Comparison of ENCODE assay signal across 26 cellular contexts in the genomic region with DNA sequence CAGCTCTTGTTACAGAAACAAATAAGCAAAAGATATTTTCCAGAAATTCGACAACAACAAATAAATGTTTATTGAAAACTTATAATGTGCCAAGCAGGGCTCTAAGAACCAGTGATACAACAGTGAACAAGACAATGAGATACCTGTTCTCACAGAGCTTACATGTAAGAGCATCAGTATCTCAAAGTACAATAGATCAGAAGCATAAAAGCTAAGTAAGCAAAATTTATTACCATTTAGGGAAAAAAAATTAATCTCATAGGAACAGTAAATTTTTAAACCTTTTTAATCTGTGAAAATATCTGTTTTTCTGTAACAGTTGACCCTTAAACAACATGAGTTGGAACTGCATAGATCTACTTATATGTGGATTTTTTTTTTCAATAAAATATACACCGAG.
"Had no signal": no experiment of that assay in that cellular context is flagged by ENCODE, and none has a peak within 500 bp of the region (broad histone marks: within the 10 kb centered on the region; RNA-seq: fewer than 3 reads in every experiment).

No MANE protein-coding gene starts in this region.

- H3K27me3 Mint-ChIP-seq: naive thymus-derived CD8-positive, alpha-beta T cell; progenitor cell of endocrine pancreas; stimulated activated naive B cell treated with anti-CD40 and anti-IgM and Interleukin-4, amounts not matched to agents 10 μg/mL and 1 μg/mL and 100 μg/mL, for 72 hours had no signal

- H3K4me3 ChIP-seq: left lung, lower lobe of right lung, ovary, right atrium auricular region, skin epidermis, stomach, testis, thyroid gland, transverse colon, upper lobe of left lung, vagina had no signal

- H3K27ac Mint-ChIP-seq: progenitor cell of endocrine pancreas; stimulated activated naive B cell treated with anti-CD40 and anti-IgM and Interleukin-4, amounts not matched to agents 10 μg/mL and 1 μg/mL and 100 μg/mL, for 72 hours had no signal

- H3K27ac ChIP-seq: left lung, lower lobe of right lung, ovary, right atrium auricular region, skin epidermis, stomach, testis, thyroid gland, transverse colon, upper lobe of left lung, vagina had no signal

- FAIRE-seq: keratinocyte had no signal

- H3K27me3 ChIP-seq: left lung, ovary, right atrium auricular region, stomach, testis, thyroid gland, transverse colon, upper lobe of left lung, vagina had no signal

- H3K4me1 ChIP-seq: left lung, lower lobe of right lung, right atrium auricular region, testis had no signal

- H3K4me3 Mint-ChIP-seq: stimulated activated naive B cell treated with anti-CD40 and anti-IgM and Interleukin-4, amounts not matched to agents 10 μg/mL and 1 μg/mL and 100 μg/mL, for 72 hours had no signal

- ATAC-seq: left cardiac atrium; left lung; lower lobe of right lung; naive thymus-derived CD8-positive, alpha-beta T cell; sciatic nerve; stimulated activated naive B cell treated with anti-CD40 and anti-IgM and Interleukin-4, amounts not matched to agents 10 μg/mL and 1 μg/mL and 100 μg/mL, for 72 hours; stimulated activated naive CD8-positive, alpha-beta T cell treated with anti-CD3 and anti-CD28 coated beads, Interleukin-15, Interleukin-2, amounts not matched to agents 100 U/mL and 50 U/mL, for 24 hours had no signal

- H3K36me3 ChIP-seq: lower lobe of right lung, ovary, right atrium auricular region, stomach, thyroid gland, transverse colon, upper lobe of left lung, vagina had no signal

- H3K9me3 ChIP-seq: left lung, lower lobe of right lung, ovary, right atrium auricular region, stomach, testis, thyroid gland, transverse colon, upper lobe of left lung, vagina had no signal

- DNase-seq: hippocampal formation; kidney glomerular epithelial cell; left cardiac atrium; left lung; lower lobe of right lung; mammary epithelial cell; mesenchymal stem cell; naive thymus-derived CD8-positive, alpha-beta T cell; ovary; stimulated activated CD4-positive, alpha-beta T cell treated with anti-CD3 and anti-CD28 coated beads, Interleukin-12 subunit alpha, Interleukin-12 subunit beta, amount 100 ng/mL, for 4 hours; stimulated activated CD4-positive, alpha-beta T cell treated with anti-CD3 and anti-CD28 coated beads, Interleukin-15, amount 100 ng/mL, for 24 hours; stimulated activated CD4-positive, alpha-beta T cell treated with anti-CD3 and anti-CD28 coated beads, Interleukin-2, amount 100 ng/mL, for 24 hours; stimulated activated CD4-positive, alpha-beta T cell treated with anti-CD3 and anti-CD28 coated beads, Interleukin-4, amount 100 ng/mL, for 1 hour; stimulated activated naive B cell treated with anti-CD40 and anti-IgM and Interleukin-4, amounts not matched to agents 10 μg/mL and 1 μg/mL and 100 μg/mL, for 72 hours; stimulated activated naive CD8-positive, alpha-beta T cell treated with anti-CD3 and anti-CD28 coated beads, Interleukin-15, Interleukin-2, amounts not matched to agents 100 U/mL and 50 U/mL, for 24 hours; stomach; testis; thyroid gland; transverse colon; upper lobe of left lung had no signal
